ENCODE assay signal across 17 cellular contexts in the genomic region with DNA sequence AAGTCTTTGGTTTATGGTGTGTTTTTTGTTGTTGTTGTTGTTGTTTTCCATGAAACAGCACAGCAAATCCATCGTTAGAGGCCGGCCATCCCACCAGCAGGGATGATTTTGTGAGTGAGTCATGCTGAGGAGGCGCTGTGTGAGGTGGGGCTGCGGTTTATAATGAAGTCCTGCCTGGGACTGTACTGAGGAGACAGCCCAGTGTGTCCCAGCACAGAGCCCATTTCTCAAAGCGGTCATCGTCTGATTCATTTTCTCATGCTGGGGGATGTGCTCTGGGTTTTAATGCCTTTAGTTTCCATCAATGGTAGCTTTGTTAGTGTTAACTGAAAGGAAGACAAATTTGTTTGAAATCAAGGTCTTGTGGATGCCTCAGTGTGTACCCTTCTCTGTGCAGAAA.
DNase-seq lines count a peak whose midpoint lies in the region; ATAC-seq and TF ChIP-seq lines count a peak whose summit lies in the region.
"Had no signal": no experiment of that assay in that cellular context is flagged by ENCODE, and none has a peak within 500 bp of the region (broad histone marks: within the 10 kb centered on the region; RNA-seq: fewer than 3 reads in every experiment).

No MANE protein-coding gene starts in this region.

- H3K27me3 ChIP-seq in BLaER1: no peaks in the 10 kb centered on the region
- H3K27me3 ChIP-seq: ovary had no signal

- H3K4me2 ChIP-seq in BLaER1: peak overlapping the region; percentile 82

- H3K9ac ChIP-seq in BLaER1: peak overlapping the region; percentile 78

- H3K4me3 Mint-ChIP-seq in activated T-cell treated with anti-CD3 and anti-CD28 coated beads, Interleukin-2, amount 50 U/mL, for 72 hours: no peak overlapping the region
- H3K4me3 Mint-ChIP-seq: activated naive CD8-positive, alpha-beta T cell; IgD-negative memory B cell had no signal

- DNase-seq in M059J (ENCODE audit: low read depth): peak; percentile 86
- DNase-seq in choroid plexus epithelial cell (ENCODE audit: low read depth): peak; percentile 80
- no peak for DNase-seq in activated T-cell treated with anti-CD3 and anti-CD28 coated beads, Interleukin-2, amount 50 U/mL, for 72 hours
- DNase-seq in NCI-H2227 treated with DMSO at 0.1 percent for 48 hours (lab: John Stamatoyannopoulos, UW): no peak
- DNase-seq: DMS79 treated with DMSO at 0.1 percent for 48 hours; effector memory CD4-positive, alpha-beta T cell; HCEC 1CT; NCI-H1694 treated with DMSO at 0.1 percent for 48 hours; ovary; SHP77 treated with DMSO at 0.1 percent for 48 hours; stimulated activated CD8-positive, alpha-beta memory T cell treated with anti-CD3 and anti-CD28 coated beads, Interleukin-4, amount 100 ng/mL, for 48 hours had no signal

- no peaks in the 10 kb centered on the region for H3K36me3 Mint-ChIP-seq in activated T-cell treated with anti-CD3 and anti-CD28 coated beads, Interleukin-2, amount 50 U/mL, for 72 hours (ENCODE audit: insufficient read depth in 2 of 2)
- H3K36me3 Mint-ChIP-seq: activated naive CD8-positive, alpha-beta T cell; IgD-negative memory B cell had no signal

- H3K36me3 ChIP-seq in BLaER1 (no peaks in the 10 kb centered on the region), mesodermal cell (ENCODE audit: control insufficient read depth, insufficient read depth, low read length) (no peaks in the 10 kb centered on the region)
- H3K36me3 ChIP-seq: ovary had no signal

- no peak overlapping the region for H3K27ac Mint-ChIP-seq in activated T-cell treated with anti-CD3 and anti-CD28 coated beads, Interleukin-2, amount 50 U/mL, for 72 hours
- H3K27ac Mint-ChIP-seq: activated naive CD8-positive, alpha-beta T cell; IgD-negative memory B cell had no signal

- H3K27ac ChIP-seq in BLaER1: peak overlapping the region; percentile 95
- peak overlapping the region; percentile 5 for H3K27ac ChIP-seq in mesodermal cell (ENCODE audit: low read depth, low read length, severe bottlenecking)
- H3K27ac ChIP-seq: ovary had no signal

- WGBS in mesodermal cell (ENCODE audit: insufficient coverage in 2 of 2), 2 experiments: 67 to 72% methylated on average over 6 of the region's 6 CpGs

- no peak for ATAC-seq in activated T-cell treated with anti-CD3 and anti-CD28 coated beads, Interleukin-2, amount 50 U/mL, for 72 hours (replicated peaks in 1 of 2)
- ATAC-seq in GM18511 (IDR thresholded peaks at IDR 0.05; ENCODE audit: unreplicated experiment): no peak
- no peak for ATAC-seq in HG02970 (IDR thresholded peaks at IDR 0.05; ENCODE audit: low FRiP score, unreplicated experiment)

- H3K9me3 Mint-ChIP-seq in activated T-cell treated with anti-CD3 and anti-CD28 coated beads, Interleukin-2, amount 50 U/mL, for 72 hours: no peaks in the 10 kb centered on the region
- H3K9me3 Mint-ChIP-seq: IgD-negative memory B cell had no signal

- H3K4me1 Mint-ChIP-seq in activated T-cell treated with anti-CD3 and anti-CD28 coated beads, Interleukin-2, amount 50 U/mL, for 72 hours (ENCODE audit: low read depth): peaks cover 16% of the 10 kb centered on the region

- H3K4me3 ChIP-seq in BLaER1: no peak overlapping the region
- no peak overlapping the region for H3K4me3 ChIP-seq in choroid plexus epithelial cell (ENCODE audit: low read depth, low read length)
- no peak overlapping the region for H3K4me3 ChIP-seq in mesodermal cell (ENCODE audit: extremely low read depth, insufficient read depth, low read length, poor library complexity, severe bottlenecking)
- H3K4me3 ChIP-seq: ovary had no signal

- H3K27me3 Mint-ChIP-seq in activated T-cell treated with anti-CD3 and anti-CD28 coated beads, Interleukin-2, amount 50 U/mL, for 72 hours (ENCODE audit: low read depth): peaks cover 13% of the 10 kb centered on the region
- H3K27me3 Mint-ChIP-seq: activated naive CD8-positive, alpha-beta T cell had no signal

- TF ChIP-seq CTCF in choroid plexus epithelial cell (conservative IDR thresholded peaks at IDR 0.05; ENCODE audit: low read depth, low read length): no peak

- H3K4me1 ChIP-seq in BLaER1: peaks cover 56% of the 10 kb centered on the region
- H3K4me1 ChIP-seq in mesodermal cell (ENCODE audit: control insufficient read depth, insufficient read depth, low read length, poor library complexity, severe bottlenecking): peaks cover 23% of the 10 kb centered on the region

- H3K9me3 ChIP-seq in BLaER1 (peaks cover 12% of the 10 kb centered on the region), mesodermal cell (ENCODE audit: control insufficient read depth, low read length) (no peaks in the 10 kb centered on the region)
- H3K9me3 ChIP-seq: ovary had no signal

- no peaks in the 10 kb centered on the region for H4K20me1 ChIP-seq in BLaER1

Comparison
In these comparisons a context has a peak if more than half of its experiments do, and no peak if none do; other contexts are left out.
1. DNase-seq: peak in M059J (single experiment) and choroid plexus epithelial cell (single experiment); none in activated T-cell treated with anti-CD3 and anti-CD28 coated beads, Interleukin-2, amount 50 U/mL, for 72 hours (0 of 2) and NCI-H2227 treated with DMSO at 0.1 percent for 48 hours (single experiment).